Comparison of ENCODE assay signal across 18 cellular contexts in the genomic region with DNA sequence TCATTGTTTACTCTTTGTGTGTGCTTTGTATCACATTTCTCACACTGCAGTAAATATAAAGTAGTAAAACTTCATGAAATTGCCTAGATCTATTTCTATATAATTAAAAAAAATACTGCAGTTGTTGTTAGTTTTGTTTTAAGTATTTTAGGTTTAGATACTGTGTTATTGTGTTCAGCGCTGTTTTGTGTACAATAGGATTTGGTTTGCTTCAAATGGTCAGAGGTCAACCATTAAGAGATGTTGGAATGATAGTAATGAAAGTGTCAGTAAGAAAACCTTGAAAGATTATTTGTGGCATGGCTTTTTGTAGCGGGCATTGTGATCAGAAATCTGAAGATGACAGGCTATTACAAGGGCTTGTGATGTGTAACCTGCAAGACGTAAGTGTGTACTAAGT.
DNase-seq lines count a peak whose midpoint lies in the region; ATAC-seq and TF ChIP-seq lines count a peak whose summit lies in the region.
"Had no signal": no experiment of that assay in that cellular context is flagged by ENCODE, and none has a peak within 500 bp of the region (broad histone marks: within the 10 kb centered on the region; RNA-seq: fewer than 3 reads in every experiment).

No MANE protein-coding gene starts in this region.

- TF ChIP-seq CTCF in OCI-LY3 (IDR thresholded peaks at IDR 0.05; ENCODE audit: low read depth, low read length) (no peak), hepatocyte (IDR thresholded peaks at IDR 0.05; ENCODE audit: poor library complexity) (no peak), ovary (IDR thresholded peaks at IDR 0.05) (no peak)

- H3K4me1 ChIP-seq in OCI-LY3 (ENCODE audit: low read length): peaks cover 12% of the 10 kb centered on the region
- H3K4me1 ChIP-seq in hepatocyte (ENCODE audit: insufficient read depth): peaks cover 18% of the 10 kb centered on the region
- H3K4me1 ChIP-seq in ovary (ENCODE audit: insufficient read depth): peaks cover 3% of the 10 kb centered on the region
- H3K4me1 ChIP-seq: BE2C had no signal

- H3K4me2 ChIP-seq in OCI-LY3 (ENCODE audit: low read length) (peak overlapping the region; percentile 46), hepatocyte (peak overlapping the region; percentile 54)
- H3K4me2 ChIP-seq: A549, GM23338 had no signal

- no peak overlapping the region for H3K9ac ChIP-seq in OCI-LY3 (ENCODE audit: low read length)

- no peaks in the 10 kb centered on the region for H3K9me2 ChIP-seq in hepatocyte (replicated peaks; ENCODE audit: insufficient read depth)

- H3K9me3 ChIP-seq in OCI-LY3 (ENCODE audit: insufficient read depth, low read length) (no peaks in the 10 kb centered on the region), hepatocyte (ENCODE audit: low read depth) (no peaks in the 10 kb centered on the region), ovary (no peaks in the 10 kb centered on the region)
- H3K9me3 ChIP-seq: A549, BE2C had no signal

- POLR2A ChIA-PET in HEK293T (lab: Yijun Ruan, JAX): no interaction called here

- 40% methylated on average over 3 of the region's 3 CpGs for WGBS in hepatocyte (ENCODE audit: low lambda C conversion rate, missing lambda C conversion rate)
- 52 to 75% (median 67%) methylated on average over 3 of the region's 3 CpGs for WGBS in ovary, 3 donors

- no peak for DNase-seq in HEK293T (ENCODE audit: extremely low spot score)
- no peak for DNase-seq in hepatocyte (ENCODE audit: low spot score)
- no peak for DNase-seq in ovary
- DNase-seq in DMS79 (lab: John Stamatoyannopoulos, UW): no peak
- DNase-seq in GM19238 (ENCODE audit: insufficient read length, low spot score): no peak
- DNase-seq: BE2C; CD8-positive, alpha-beta T cell; COR-L47; DMS153; H7; IMR-90; KBM-7 had no signal

- no peaks in the 10 kb centered on the region for H3K79me2 ChIP-seq in OCI-LY3 (ENCODE audit: low read length)
- H3K79me2 ChIP-seq in hepatocyte: no peaks in the 10 kb centered on the region

- no peak for TF ChIP-seq POLR2A in ovary (IDR thresholded peaks at IDR 0.05)

- no peaks in the 10 kb centered on the region for H4K20me1 ChIP-seq in OCI-LY3 (ENCODE audit: insufficient read depth, low read length)
- H4K20me1 ChIP-seq in hepatocyte (ENCODE audit: insufficient read depth, poor library complexity, severe bottlenecking): no peaks in the 10 kb centered on the region

- TF ChIP-seq EP300 in ovary (IDR thresholded peaks at IDR 0.05): no peak

- CTCF ChIA-PET in HEK293T (lab: Yijun Ruan, JAX): no interaction called here

- intact Hi-C loops in ovary (cut with DNase I): no loop called here

- no peak for ATAC-seq in HG02588 (IDR thresholded peaks at IDR 0.05; ENCODE audit: unreplicated experiment)
- ATAC-seq: A549; CD8-positive, alpha-beta T cell; GM23338 had no signal

- H3K27ac ChIP-seq in OCI-LY3 (ENCODE audit: low read length): no peak overlapping the region
- H3K27ac ChIP-seq in hepatocyte: no peak overlapping the region
- H3K27ac ChIP-seq in ovary: peak overlapping the region in 1 of 2 donors; percentile 72
- H3K27ac ChIP-seq: A549, C4-2B, HL-60 had no signal

- H3K4me3 ChIP-seq in OCI-LY3 (ENCODE audit: low read length): no peak overlapping the region
- no peak overlapping the region for H3K4me3 ChIP-seq in hepatocyte
- H3K4me3 ChIP-seq in ovary: peak overlapping the region; percentile 5
- H3K4me3 ChIP-seq: A549, GM23338 had no signal

- H3K36me3 ChIP-seq in OCI-LY3 (replicated peaks; ENCODE audit: low read depth, low read length): no peaks in the 10 kb centered on the region
- H3K36me3 ChIP-seq in hepatocyte (replicated peaks; ENCODE audit: insufficient read depth, low read depth): no peaks in the 10 kb centered on the region
- H3K36me3 ChIP-seq in ovary: no peaks in the 10 kb centered on the region
- H3K36me3 ChIP-seq: BE2C had no signal

- H2AFZ ChIP-seq in OCI-LY3 (ENCODE audit: low read depth, low read length): no peak overlapping the region
- H2AFZ ChIP-seq in hepatocyte: no peak overlapping the region
- H2AFZ ChIP-seq: GM23338 had no signal

- H3K27me3 ChIP-seq in OCI-LY3 (ENCODE audit: low read depth, low read length): no peaks in the 10 kb centered on the region
- H3K27me3 ChIP-seq in hepatocyte: no peaks in the 10 kb centered on the region
- H3K27me3 ChIP-seq in ovary: no peaks in the 10 kb centered on the region
- H3K27me3 ChIP-seq: BE2C had no signal

TF ChIP-seq in HEK293T, 16 proteins besides CTCF, POLR2A, EP300 and RAD21:
- TF ChIP-seq NFRKB (IDR thresholded peaks at IDR 0.05) (no peak), ARNT (IDR thresholded peaks at IDR 0.05) (no peak), L3MBTL2 (conservative IDR thresholded peaks at IDR 0.05) (no peak)
- TF ChIP-seq, protein P1, sequence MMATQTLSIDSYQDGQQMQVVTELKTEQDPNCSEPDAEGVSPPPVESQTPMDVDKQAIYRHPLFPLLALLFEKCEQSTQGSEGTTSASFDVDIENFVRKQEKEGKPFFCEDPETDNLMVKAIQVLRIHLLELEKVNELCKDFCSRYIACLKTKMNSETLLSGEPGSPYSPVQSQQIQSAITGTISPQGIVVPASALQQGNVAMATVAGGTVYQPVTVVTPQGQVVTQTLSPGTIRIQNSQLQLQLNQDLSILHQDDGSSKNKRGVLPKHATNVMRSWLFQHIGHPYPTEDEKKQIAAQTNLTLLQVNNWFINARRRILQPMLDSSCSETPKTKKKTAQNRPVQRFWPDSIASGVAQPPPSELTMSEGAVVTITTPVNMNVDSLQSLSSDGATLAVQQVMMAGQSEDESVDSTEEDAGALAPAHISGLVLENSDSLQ (IDR thresholded peaks at IDR 0.05): peak; percentile 63
